21 cellular contexts compared by ENCODE assay signal in genomic region chr9:99272866-99273265, GRCh38. TPM values are rescaled to one million over a fixed set of nuclear protein-coding genes. Genes with fewer than 3 reads are reported as not detected.
DNase-seq lines count a peak whose midpoint lies in the region; ATAC-seq and TF ChIP-seq lines count a peak whose summit lies in the region.
"Had no signal": no experiment of that assay in that cellular context is flagged by ENCODE, and none has a peak within 500 bp of the region (broad histone marks: within the 10 kb centered on the region; RNA-seq: fewer than 3 reads in every experiment).

No MANE protein-coding gene starts in this region.

- TF ChIP-seq CTCF in OCI-LY3 (IDR thresholded peaks at IDR 0.05; ENCODE audit: low read depth, low read length) (no peak), nephron (IDR thresholded peaks at IDR 0.05; ENCODE audit: unreplicated experiment in 3 of 3) (no peak), SK-N-SH (IDR thresholded peaks at IDR 0.05) (no peak)

- no peak overlapping the region for H3K4me3 Mint-ChIP-seq in nephron
- H3K4me3 Mint-ChIP-seq: CD4-positive, alpha-beta T cell; H9 had no signal

- POLR2A ChIA-PET in SK-N-SH (lab: Yijun Ruan, JAX), result no interaction called here

- TF ChIP-seq RAD21 in SK-N-SH (IDR thresholded peaks at IDR 0.05; ENCODE audit: low read length), result no peak

- H3K36me3 ChIP-seq in OCI-LY3 (replicated peaks; ENCODE audit: low read depth, low read length) (no peaks in the 10 kb centered on the region), SK-N-SH (replicated peaks in 1 of 2; ENCODE audit: control insufficient read depth in 1 of 2, insufficient read depth in 2 of 2, low read length in 1 of 2) (no peaks in the 10 kb centered on the region)
- H3K36me3 ChIP-seq: BLaER1, MG63 had no signal

- H3K4me3 ChIP-seq in OCI-LY3 (ENCODE audit: low read length) (no peak overlapping the region), SK-N-SH (ENCODE audit: low read depth in 2 of 2, low read length in 1 of 2) (no peak overlapping the region)
- H3K4me3 ChIP-seq: BLaER1, GM23248, MG63 had no signal

- no peak for ATAC-seq in HG02571 (IDR thresholded peaks at IDR 0.05; ENCODE audit: unreplicated experiment)

- H3K4me1 ChIP-seq in OCI-LY3 (ENCODE audit: low read length) (peaks cover 14% of the 10 kb centered on the region), SK-N-SH (ENCODE audit: control insufficient read depth in 1 of 2, insufficient read depth in 2 of 2, low read depth in 1 of 2, low read length in 1 of 2) (no peaks in the 10 kb centered on the region)
- H3K4me1 ChIP-seq: BLaER1 had no signal

- H3K4me2 ChIP-seq in OCI-LY3 (ENCODE audit: low read length) (peak overlapping the region; percentile 26), SK-N-SH (no peak overlapping the region)
- H3K4me2 ChIP-seq: BLaER1 had no signal

- peak; percentile 10 for DNase-seq in Caki2 (ENCODE audit: low read depth)
- DNase-seq in epidermal melanocyte (ENCODE audit: insufficient read length, low spot score), result peak; percentile 76
- no peak for DNase-seq in SK-N-SH
- no peak for DNase-seq in activated CD8-positive, alpha-beta memory T cell treated with anti-CD3 and anti-CD28 coated beads, Interleukin-2, amount 50 U/mL, for 4 hours
- no peak for DNase-seq in NK-92 (lab: John Stamatoyannopoulos, UW; ENCODE audit: unreplicated experiment)
- DNase-seq: CD4-positive, alpha-beta T cell; DMS53; GM23248; H9; IMR-90; KG1; MG63; NCI-H1105 treated with DMSO at 0.1 percent for 48 hours; NCI-H146; NCI-H1930; NCI-H446 treated with DMSO at 0.1 percent for 48 hours; NCI-H526 had no signal

- H4K20me1 ChIP-seq in OCI-LY3 (ENCODE audit: insufficient read depth, low read length) (no peaks in the 10 kb centered on the region), SK-N-SH (ENCODE audit: insufficient read depth) (no peaks in the 10 kb centered on the region)
- H4K20me1 ChIP-seq: BLaER1 had no signal

- no peaks in the 10 kb centered on the region for H3K4me1 Mint-ChIP-seq in nephron

- no peak overlapping the region for H3K9ac ChIP-seq in OCI-LY3 (ENCODE audit: low read length)
- no peak overlapping the region for H3K9ac ChIP-seq in SK-N-SH
- H3K9ac ChIP-seq: BLaER1, GM23248 had no signal

- H3K27me3 ChIP-seq in OCI-LY3 (ENCODE audit: low read depth, low read length) (no peaks in the 10 kb centered on the region), SK-N-SH (ENCODE audit: insufficient read depth) (no peaks in the 10 kb centered on the region)
- H3K27me3 ChIP-seq: BLaER1, MG63 had no signal

- peak overlapping the region in 2 of 3 experiments; percentile 24 to 32 for H3K27ac Mint-ChIP-seq in nephron
- H3K27ac Mint-ChIP-seq: CD4-positive, alpha-beta T cell; H9 had no signal

- no peak for TF ChIP-seq EP300 in SK-N-SH (IDR thresholded peaks at IDR 0.05; ENCODE audit: borderline replicate concordance in 1 of 2, low read depth in 1 of 2, low read length in 1 of 2)

- H3K9me3 ChIP-seq in OCI-LY3 (ENCODE audit: insufficient read depth, low read length) (no peaks in the 10 kb centered on the region), SK-N-SH (no peaks in the 10 kb centered on the region)
- H3K9me3 ChIP-seq: BLaER1, MG63 had no signal

- H3K79me2 ChIP-seq in OCI-LY3 (ENCODE audit: low read length) (no peaks in the 10 kb centered on the region), SK-N-SH (ENCODE audit: insufficient read depth) (no peaks in the 10 kb centered on the region)

- H3K9me2 ChIP-seq in SK-N-SH, result no peaks in the 10 kb centered on the region

- WGBS in SK-N-SH (ENCODE audit: low lambda C conversion rate), result 78% methylated on average over 1 of the region's 1 CpG

- H3K9me3 Mint-ChIP-seq in nephron, result no peaks in the 10 kb centered on the region
- H3K9me3 Mint-ChIP-seq: CD4-positive, alpha-beta T cell had no signal

- CTCF ChIA-PET in SK-N-SH (lab: Yijun Ruan, JAX), result no interaction called here

- H2AFZ ChIP-seq in OCI-LY3 (ENCODE audit: low read depth, low read length), result no peak overlapping the region
- H2AFZ ChIP-seq in SK-N-SH (ENCODE audit: low read depth), result no peak overlapping the region
- H2AFZ ChIP-seq: GM23248 had no signal

- no peaks in the 10 kb centered on the region for H3K36me3 Mint-ChIP-seq in nephron (ENCODE audit: low read depth)

- H3K27ac ChIP-seq in OCI-LY3 (ENCODE audit: low read length) (no peak overlapping the region), SK-N-SH (ENCODE audit: low read depth in 2 of 2, low read length in 1 of 2) (no peak overlapping the region)
- H3K27ac ChIP-seq: BLaER1, GM23248 had no signal

- peaks cover 16% of the 10 kb centered on the region for H3F3A ChIP-seq in SK-N-SH (replicated peaks; ENCODE audit: insufficient read depth)

- H3K27me3 Mint-ChIP-seq in nephron (ENCODE audit: low read depth), result no peaks in the 10 kb centered on the region

- in situ Hi-C loops in Caki2 (cut with HindIII; ENCODE audit: low pct_unique_long_range_greater_than_20kb, low sequenced_read_pairs), result no loop called here

TF ChIP-seq in SK-N-SH, 30 proteins besides CTCF, POLR2A, EP300 and RAD21:
- TF ChIP-seq TEAD4 (IDR thresholded peaks at IDR 0.05; ENCODE audit: borderline replicate concordance, insufficient read depth), result no peak
- no peak for TF ChIP-seq PBX3 (IDR thresholded peaks at IDR 0.05)
- no peak for TF ChIP-seq IRF3 (IDR thresholded peaks at IDR 0.05; ENCODE audit: low read depth, low read length)
- TF ChIP-seq TCF12 (IDR thresholded peaks at IDR 0.05), result no peak
- TF ChIP-seq MEF2A (IDR thresholded peaks at IDR 0.05; ENCODE audit: borderline replicate concordance, low read depth), result no peak
- no peak for TF ChIP-seq NRF1 (IDR thresholded peaks at IDR 0.05; ENCODE audit: low read depth, low read length)
- no peak for TF ChIP-seq YY1 (IDR thresholded peaks at IDR 0.05; ENCODE audit: low read depth)
- TF ChIP-seq GATA2 (CRISPR knock-in tag; IDR thresholded peaks at IDR 0.05), result no peak
- TF ChIP-seq GABPA (IDR thresholded peaks at IDR 0.05; ENCODE audit: low read depth), result no peak
- TF ChIP-seq USF1 (IDR thresholded peaks at IDR 0.05; ENCODE audit: borderline replicate concordance, low read depth), result no peak
- no peak for TF ChIP-seq USF2 (IDR thresholded peaks at IDR 0.05; ENCODE audit: borderline replicate concordance, low read depth, low read length)
- TF ChIP-seq POLR2AphosphoS5 (IDR thresholded peaks at IDR 0.05; ENCODE audit: low read depth, low read length), result no peak
- TF ChIP-seq SIN3A (IDR thresholded peaks at IDR 0.05; ENCODE audit: borderline replicate concordance, low read depth, low read length), result no peak

RNA-seq across cellular contexts. Expression of gene SEC61B, which starts 50.8 kb away (rescaled TPM):
- total RNA-seq in Caki2 (2014; rRNA removed; shearing (Covaris generic); ENCODE audit: low replicate concordance), result 107 and 185 TPM in 2 replicates
- polyA plus RNA-seq in SK-N-SH (2012; rRNA removed), result 154 and 174 TPM in 2 replicates
- 165 and 169 TPM in 2 replicates for polyA plus RNA-seq in SK-N-SH (2012; cell fraction: cytosol; rRNA removed)
- polyA plus RNA-seq in SK-N-SH (2012; cell fraction: nucleus; rRNA removed), result 63.5 and 75.2 TPM in 2 replicates

RNA-seq across cellular contexts. Expression of gene ALG2, which starts 51.1 kb away (rescaled TPM):
- 19.5 and 21.1 TPM in 2 replicates for total RNA-seq in Caki2 (2014; rRNA removed; shearing (Covaris generic); ENCODE audit: low replicate concordance)
- 31.6 and 35.6 TPM in 2 replicates for polyA plus RNA-seq in SK-N-SH (2012; rRNA removed)
- 33.3 and 33.7 TPM in 2 replicates for polyA plus RNA-seq in SK-N-SH (2012; cell fraction: cytosol; rRNA removed)
- polyA plus RNA-seq in SK-N-SH (2012; cell fraction: nucleus; rRNA removed), result 29.3 and 39.1 TPM in 2 replicates

Comparison
In these comparisons a context has a peak if more than half of its experiments do, and no peak if none do; other contexts are left out.
1. DNase-seq: peak in Caki2 (single experiment) and epidermal melanocyte (single experiment); none in SK-N-SH (single experiment), activated CD8-positive, alpha-beta memory T cell treated with anti-CD3 and anti-CD28 coated beads, Interleukin-2, amount 50 U/mL, for 4 hours (single experiment) and NK-92 (single experiment).